In the genomic region with DNA sequence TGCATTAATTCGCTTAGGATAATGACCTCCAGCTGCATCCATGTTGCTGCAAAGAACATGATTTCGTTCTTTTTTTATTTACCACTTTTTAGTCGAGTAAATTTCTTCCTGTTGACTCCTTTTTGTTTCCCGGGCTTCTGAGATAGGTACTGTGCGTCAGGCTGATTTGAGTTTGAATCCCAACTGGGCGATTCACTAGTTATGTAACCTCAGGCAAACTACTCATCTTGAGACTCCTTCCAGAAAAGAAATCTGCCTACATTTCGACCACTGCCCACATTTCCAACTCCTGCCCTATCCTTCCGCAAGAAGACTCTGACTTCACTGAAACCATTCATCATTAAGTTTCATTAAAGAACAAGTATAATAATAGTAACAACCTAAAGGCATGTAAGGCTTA, we compare ENCODE assay signal across 23 cellular contexts. TPM values are rescaled to one million over a fixed set of nuclear protein-coding genes. Genes with fewer than 3 reads are reported as not detected.
"Had no signal": no experiment of that assay in that cellular context is flagged by ENCODE, and none has a peak within 500 bp of the region (broad histone marks: within the 10 kb centered on the region; RNA-seq: fewer than 3 reads in every experiment).

No MANE protein-coding gene starts in this region.

- H3K9me2 ChIP-seq: SK-N-SH had no signal

- H3K27ac Mint-ChIP-seq: activated CD8-positive, alpha-beta T cell treated with anti-CD3 and anti-CD28 coated beads, Interleukin-2, amount 10 ng/mL, durations not matched to agents 7 days and 5 days; activated naive CD4-positive, alpha-beta T cell treated with anti-CD3 and anti-CD28 coated beads, Interleukin-2, amount 50 U/mL, for 72 hours; activated naive CD8-positive, alpha-beta T cell treated with anti-CD3 and anti-CD28 coated beads, Interleukin-2, amount 50 U/mL, for 24 hours; activated T-cell treated with anti-CD3 and anti-CD28 coated beads, Interleukin-2, amount 50 U/mL, for 24 hours; activated T-helper 1 cell treated with anti-CD3 and anti-CD28 coated beads, Interleukin-12 subunit alpha, Interleukin-12 subunit beta, Interleukin-2, Interleukin-4 antibody, amounts not matched to agents 30 ng/mL and 10 ng/mL and 1 ng/mL, durations not matched to agents 14 hours and 24 hours and 36 hours had no signal

- H3K9me3 ChIP-seq: breast epithelium, SJCRH30, SK-N-SH had no signal

- H3K27ac ChIP-seq: breast epithelium, KMS-11, SJCRH30 had no signal

- H3K4me3 ChIP-seq: breast epithelium, SJCRH30 had no signal

- H3K36me3 Mint-ChIP-seq: activated naive CD4-positive, alpha-beta T cell treated with anti-CD3 and anti-CD28 coated beads, Interleukin-2, amount 50 U/mL, for 72 hours had no signal

- H3K9me3 Mint-ChIP-seq: activated naive CD4-positive, alpha-beta T cell treated with anti-CD3 and anti-CD28 coated beads, Interleukin-2, amount 50 U/mL, for 72 hours; activated naive CD8-positive, alpha-beta T cell treated with anti-CD3 and anti-CD28 coated beads, Interleukin-2, amount 50 U/mL, for 24 hours; activated T-cell treated with anti-CD3 and anti-CD28 coated beads, Interleukin-2, amount 50 U/mL, for 24 hours; activated T-helper 1 cell treated with anti-CD3 and anti-CD28 coated beads, Interleukin-12 subunit alpha, Interleukin-12 subunit beta, Interleukin-2, Interleukin-4 antibody, amounts not matched to agents 30 ng/mL and 10 ng/mL and 1 ng/mL, durations not matched to agents 14 hours and 24 hours and 36 hours had no signal

- ATAC-seq: activated CD8-positive, alpha-beta T cell treated with anti-CD3 and anti-CD28 coated beads, Interleukin-2, amount 10 ng/mL, durations not matched to agents 7 days and 5 days; activated naive CD4-positive, alpha-beta T cell treated with anti-CD3 and anti-CD28 coated beads, Interleukin-2, amount 50 U/mL, for 72 hours; activated naive CD8-positive, alpha-beta T cell treated with anti-CD3 and anti-CD28 coated beads, Interleukin-2, amount 50 U/mL, for 24 hours had no signal

- H3K4me3 Mint-ChIP-seq: activated CD8-positive, alpha-beta T cell treated with anti-CD3 and anti-CD28 coated beads, Interleukin-2, amount 10 ng/mL, durations not matched to agents 7 days and 5 days; activated naive CD8-positive, alpha-beta T cell treated with anti-CD3 and anti-CD28 coated beads, Interleukin-2, amount 50 U/mL, for 24 hours; activated T-cell treated with anti-CD3 and anti-CD28 coated beads, Interleukin-2, amount 50 U/mL, for 24 hours; activated T-helper 1 cell treated with anti-CD3 and anti-CD28 coated beads, Interleukin-12 subunit alpha, Interleukin-12 subunit beta, Interleukin-2, Interleukin-4 antibody, amounts not matched to agents 30 ng/mL and 10 ng/mL and 1 ng/mL, durations not matched to agents 14 hours and 24 hours and 36 hours had no signal

- DNase-seq: activated CD4-positive, alpha-beta T cell treated with anti-CD3 and anti-CD28 coated beads for 48 hours; activated CD4-positive, alpha-beta T cell treated with anti-CD3 and anti-CD28 coated beads, Interleukin-2, amount 50 U/mL, for 4 hours; activated CD4-positive, CD25-positive, alpha-beta regulatory T cell treated with anti-CD3 and anti-CD28 coated beads, Interleukin-2, amount 50 U/mL, for 72 hours; activated CD8-positive, alpha-beta memory T cell treated with anti-CD3 and anti-CD28 coated beads, Interleukin-2, amount 50 U/mL, for 48 hours; activated CD8-positive, alpha-beta T cell treated with anti-CD3 and anti-CD28 coated beads, Interleukin-2, amount 10 ng/mL, durations not matched to agents 7 days and 5 days; activated effector memory CD4-positive, alpha-beta T cell treated with Interleukin-2 at 50 U/mL for 16 hours; activated naive CD4-positive, alpha-beta T cell; activated naive CD8-positive, alpha-beta T cell treated with anti-CD3 and anti-CD28 coated beads, Interleukin-2, amount 50 U/mL, for 24 hours; activated T-cell treated with anti-CD3 and anti-CD28 coated beads, Interleukin-2, amount 50 U/mL, for 24 hours; central memory CD4-positive, alpha-beta T cell; NCI-H1092 treated with DMSO at 0.1 percent for 48 hours; NCI-H1417 treated with DMSO at 0.1 percent for 48 hours; NCI-H510A treated with DMSO at 0.1 percent for 48 hours; T-helper 1 cell had no signal

- H3K4me1 ChIP-seq: SJCRH30 had no signal

- H3K36me3 ChIP-seq: breast epithelium, SJCRH30 had no signal

- H3K4me2 ChIP-seq: KMS-11, SK-N-SH had no signal

- H3K9ac ChIP-seq: KMS-11, SK-N-SH had no signal

- H3K4me1 Mint-ChIP-seq: activated naive CD8-positive, alpha-beta T cell treated with anti-CD3 and anti-CD28 coated beads, Interleukin-2, amount 50 U/mL, for 24 hours had no signal

- H3K27me3 ChIP-seq: breast epithelium, SJCRH30 had no signal

RNA-seq across cellular contexts. Expression of a gene that starts 8.2 kb away (rescaled TPM):
- total RNA-seq: activated CD8-positive, alpha-beta T cell treated with anti-CD3 and anti-CD28 coated beads, Interleukin-2, amount 10 ng/mL, durations not matched to agents 7 days and 5 days; activated naive CD4-positive, alpha-beta T cell treated with anti-CD3 and anti-CD28 coated beads, Interleukin-2, amount 50 U/mL, for 72 hours; activated T-helper 1 cell treated with anti-CD3 and anti-CD28 coated beads, Interleukin-12 subunit alpha, Interleukin-12 subunit beta, Interleukin-2, Interleukin-4 antibody, amounts not matched to agents 30 ng/mL and 10 ng/mL and 1 ng/mL, durations not matched to agents 14 hours and 24 hours and 36 hours; Right ventricle myocardium inferior; RPMI7951; SJCRH30; T-helper 2 cell treated with Interferon-gamma antibody and Interleukin-4, amounts not matched to agents 100 ng/mL and 5 ng/mL, for 36 hours had no signal
